Comparison of ENCODE assay signal across 18 cellular contexts in the genomic region with DNA sequence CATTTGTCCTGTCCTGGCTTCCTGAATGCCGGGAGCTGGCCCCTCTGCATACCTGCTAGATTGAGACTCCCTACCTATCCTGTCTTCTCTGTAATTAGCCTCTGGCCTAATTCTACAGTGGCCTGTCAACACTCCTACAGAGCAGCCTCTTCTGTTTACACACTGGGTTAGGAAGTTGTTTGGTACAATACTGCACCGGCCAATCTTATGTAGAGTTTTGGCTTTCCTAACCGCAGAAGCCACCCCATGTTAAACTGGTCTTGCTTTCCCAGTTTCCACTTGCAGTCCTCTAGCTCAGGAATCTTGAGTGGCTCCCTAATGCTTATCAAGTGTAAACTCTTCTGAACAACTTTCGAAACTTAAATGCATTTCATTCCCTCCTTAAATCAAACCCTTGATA.
"Had no signal": no experiment of that assay in that cellular context is flagged by ENCODE, and none has a peak within 500 bp of the region (broad histone marks: within the 10 kb centered on the region; RNA-seq: fewer than 3 reads in every experiment).

No MANE protein-coding gene starts in this region.

- H3K27me3 Mint-ChIP-seq: memory B cell, T-cell had no signal

- H3K27me3 ChIP-seq: neutrophil, tibial artery had no signal

- DNase-seq: activated CD4-positive, alpha-beta T cell treated with anti-CD3 and anti-CD28 coated beads for 1 hour; activated CD4-positive, alpha-beta T cell treated with anti-CD3 and anti-CD28 coated beads, Interleukin-2, amount 50 U/mL, for 4 hours; activated gamma-delta T cell; activated T-cell treated with anti-CD3 and anti-CD28 coated beads, Interleukin-2, amount 50 U/mL, for 1 hour; central memory CD4-positive, alpha-beta T cell; foreskin fibroblast; natural killer cell; SK-N-SH; stimulated activated CD4-positive, alpha-beta T cell treated with anti-CD3 and anti-CD28 coated beads, Interleukin-12 subunit alpha, Interleukin-12 subunit beta, amount 100 ng/mL, for 4 hours; stimulated activated CD4-positive, alpha-beta T cell treated with anti-CD3 and anti-CD28 coated beads, Interleukin-2, amount 100 ng/mL, for 24 hours; T-cell; T1000; tibial artery had no signal

- H3K4me1 ChIP-seq: parathyroid adenoma, tibial artery had no signal

- H3K27ac Mint-ChIP-seq: memory B cell, natural killer cell had no signal

- H3K27ac ChIP-seq: coronary artery, neutrophil, parathyroid adenoma, tibial artery had no signal

- H2AFZ ChIP-seq: parathyroid adenoma had no signal

- H3K9me3 ChIP-seq: neutrophil, SK-N-SH, tibial artery had no signal

- H3K36me3 ChIP-seq: neutrophil had no signal

- H3K4me3 ChIP-seq: coronary artery, tibial artery had no signal

- H3K79me2 ChIP-seq: parathyroid adenoma had no signal

- ATAC-seq: activated naive CD4-positive, alpha-beta T cell treated with anti-CD3 and anti-CD28 coated beads, Interleukin-2, amount 50 U/mL, for 72 hours; natural killer cell; T-cell had no signal

- H3K9ac ChIP-seq: parathyroid adenoma, SK-N-SH had no signal

- H3K4me3 Mint-ChIP-seq: memory B cell, natural killer cell, T-cell had no signal

- H3K4me2 ChIP-seq: SK-N-SH had no signal

- H3K9me3 Mint-ChIP-seq: memory B cell, natural killer cell, T-cell had no signal
